Comparison of ENCODE assay signal across 25 cellular contexts in the genomic region with DNA sequence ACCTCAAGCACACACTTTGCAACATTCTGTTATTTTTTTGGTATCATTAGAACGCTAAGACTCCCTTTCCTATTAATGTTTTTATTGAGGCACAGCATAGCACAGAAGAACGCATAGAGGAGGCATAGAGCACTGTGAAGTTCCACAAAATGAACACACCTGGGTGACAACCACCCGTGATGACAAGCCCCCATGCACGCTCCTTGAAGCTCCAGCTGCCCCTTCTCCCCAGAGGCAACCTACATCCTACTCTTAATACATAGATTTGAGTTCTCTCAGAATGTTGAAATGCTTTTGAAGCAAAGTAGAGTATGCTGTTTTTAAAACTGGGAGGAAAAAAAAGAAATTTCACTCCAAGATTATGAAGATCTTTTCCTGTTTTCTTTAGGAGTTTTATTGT.
"Had no signal": no experiment of that assay in that cellular context is flagged by ENCODE, and none has a peak within 500 bp of the region (broad histone marks: within the 10 kb centered on the region; RNA-seq: fewer than 3 reads in every experiment).

No MANE protein-coding gene starts in this region.

- H3K27ac Mint-ChIP-seq: dendritic cell treated with granulocyte-macrophage colony-stimulating factor and Interleukin-4, amounts not matched to agents 40 ng/mL and 50 ng/mL, for 4 days; effector memory CD8-positive, alpha-beta T cell; endodermal cell; mesothelial cell of epicardium; naive thymus-derived CD4-positive, alpha-beta T cell had no signal

- H3K9me3 Mint-ChIP-seq: dendritic cell treated with granulocyte-macrophage colony-stimulating factor and Interleukin-4, amounts not matched to agents 40 ng/mL and 50 ng/mL, for 4 days; effector memory CD8-positive, alpha-beta T cell; endodermal cell; mesothelial cell of epicardium had no signal

- DNase-seq: colonic mucosa; cortex of kidney; effector CD8-positive, alpha-beta T cell; effector memory CD8-positive, alpha-beta T cell; endodermal cell; erythroblast; esophagus squamous epithelium; foreskin fibroblast; foreskin melanocyte; gastrocnemius medialis; glutamatergic neuron; head of caudate nucleus; heart right ventricle; hippocampal formation; left cardiac atrium; left lung; left ventricle myocardium superior; lower lobe of right lung; mesenchymal stem cell; mucosa of descending colon; naive thymus-derived CD4-positive, alpha-beta T cell had no signal

- H3K27me3 ChIP-seq: colonic mucosa, esophagus squamous epithelium, gastrocnemius medialis, heart right ventricle, left lung had no signal

- H3K27me3 Mint-ChIP-seq: effector memory CD8-positive, alpha-beta T cell had no signal

- H3K4me3 Mint-ChIP-seq: dendritic cell treated with granulocyte-macrophage colony-stimulating factor and Interleukin-4, amounts not matched to agents 40 ng/mL and 50 ng/mL, for 4 days; effector memory CD8-positive, alpha-beta T cell; endodermal cell; mesothelial cell of epicardium; naive thymus-derived CD4-positive, alpha-beta T cell had no signal

- H3K4me3 ChIP-seq: colonic mucosa, esophagus squamous epithelium, gastrocnemius medialis, heart right ventricle, left lung, lower lobe of right lung, mucosa of descending colon had no signal

- H3K4me1 ChIP-seq: colonic mucosa had no signal

- H3K9me3 ChIP-seq: colonic mucosa, esophagus squamous epithelium, gastrocnemius medialis, heart right ventricle, left lung, lower lobe of right lung, mucosa of descending colon had no signal

- ATAC-seq: effector memory CD8-positive, alpha-beta T cell; esophagus mucosa; gastrocnemius medialis; heart right ventricle; left cardiac atrium; left lung; left ventricle myocardium superior; lower lobe of right lung; mucosa of descending colon; naive thymus-derived CD4-positive, alpha-beta T cell had no signal

- H3K27ac ChIP-seq: colonic mucosa, epithelial cell of prostate, esophagus squamous epithelium, gastrocnemius medialis, left lung, lower lobe of right lung had no signal

- H3K36me3 Mint-ChIP-seq: mesothelial cell of epicardium had no signal

- H3K36me3 ChIP-seq: colonic mucosa, esophagus squamous epithelium, gastrocnemius medialis, heart right ventricle, left lung, lower lobe of right lung had no signal
